In the genomic region with DNA sequence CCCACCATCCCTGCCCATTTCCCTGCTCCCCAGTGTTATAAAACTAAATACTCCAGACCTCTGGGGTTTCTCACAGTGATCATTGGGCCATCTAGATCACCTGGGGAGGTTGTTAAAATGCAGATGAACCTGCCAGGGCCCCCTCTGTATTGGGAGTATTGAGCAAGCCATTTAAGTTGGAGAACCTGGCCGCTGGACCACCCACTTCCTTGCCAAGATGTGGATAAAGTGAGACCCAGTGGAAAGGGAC, we compare ENCODE assay signal across 10 cellular contexts. TPM values are rescaled to one million over a fixed set of nuclear protein-coding genes. Genes with fewer than 3 reads are reported as not detected.
A peak's percentile ranks its signal among the peaks of the same experiment; 100 is the strongest.
DNase-seq lines count a peak whose midpoint lies in the region; ATAC-seq and TF ChIP-seq lines count a peak whose summit lies in the region.
"Had no signal": no experiment of that assay in that cellular context is flagged by ENCODE, and none has a peak within 500 bp of the region (broad histone marks: within the 10 kb centered on the region; RNA-seq: fewer than 3 reads in every experiment).

No MANE protein-coding gene starts in this region.

- no peak for TF ChIP-seq POLR2A in breast epithelium (IDR thresholded peaks at IDR 0.05)
- TF ChIP-seq POLR2A in upper lobe of left lung (IDR thresholded peaks at IDR 0.05): peak in 1 of 4 donors; percentile 5

- DNase-seq in activated naive CD4-positive, alpha-beta T cell treated with anti-CD3 and anti-CD28 coated beads for 36 hours: no peak
- no peak for DNase-seq in activated naive CD4-positive, alpha-beta T cell treated with anti-CD3 and anti-CD28 coated beads, Interleukin-2, amount 50 U/mL, for 16 hours
- DNase-seq in breast epithelium (ENCODE audit: low spot score in 2 of 2): no peak
- DNase-seq in lung (ENCODE audit: low spot score): no peak
- no peak for DNase-seq in upper lobe of left lung
- DNase-seq: stimulated activated naive CD8-positive, alpha-beta T cell treated with anti-CD3 and anti-CD28 coated beads, Interleukin-15, amount 100 ng/mL, for 72 hours had no signal

- intact Hi-C loops in activated naive CD4-positive, alpha-beta T cell treated with anti-CD3 and anti-CD28 coated beads for 36 hours (cut with micrococcal nuclease): no loop called here
- intact Hi-C loops in breast epithelium (cut with DNase I; ENCODE audit: low total_unique reads): loop anchor here (5.0 kb wide), 1 partner anchor 34 kb away; no protein-coding TSS in a partner anchor

- H3K27ac ChIP-seq in breast epithelium (peak overlapping the region; percentile 77 to 88), lung (ENCODE audit: low read depth in 1 of 2, low read length in 1 of 2) (peak overlapping the region; percentile 86 to 97), upper lobe of left lung (peak overlapping the region; percentile 92 to 98 (median 94))

- peaks cover 48% of the 10 kb centered on the region for H3K27me3 Mint-ChIP-seq in activated naive CD4-positive, alpha-beta T cell treated with anti-CD3 and anti-CD28 coated beads for 36 hours (ENCODE audit: low read depth)

- no peak overlapping the region for H3K27ac Mint-ChIP-seq in activated naive CD4-positive, alpha-beta T cell treated with anti-CD3 and anti-CD28 coated beads for 36 hours
- H3K27ac Mint-ChIP-seq: stimulated activated naive CD8-positive, alpha-beta T cell treated with anti-CD3 and anti-CD28 coated beads, Interleukin-15, amount 100 ng/mL, for 72 hours had no signal

- H3K27me3 ChIP-seq in breast epithelium (no peaks in the 10 kb centered on the region), lung (ENCODE audit: control insufficient read depth, insufficient read depth) (no peaks in the 10 kb centered on the region), upper lobe of left lung (no peaks in the 10 kb centered on the region)

- 43 to 60% methylated on average over 1 of the region's 1 CpG for WGBS in lung, 2 donors
- 46% methylated on average over 1 of the region's 1 CpG; no CpG with 5 or more reads in 1 of the 2 donors for WGBS in upper lobe of left lung, 2 donors

- peaks cover 26% of the 10 kb centered on the region for H3K4me1 Mint-ChIP-seq in activated naive CD4-positive, alpha-beta T cell treated with anti-CD3 and anti-CD28 coated beads for 36 hours (ENCODE audit: low read depth)

- CTCF ChIA-PET in activated naive CD4-positive, alpha-beta T cell treated with anti-CD3 and anti-CD28 coated beads for 36 hours (lab: Charles Lee): interaction anchor here (1.0 to 11.2 kb wide), 4 partner anchors 12 to 56 kb away, joined by 3 to 330 read pairs (median 162); no protein-coding TSS in a partner anchor

- peak overlapping the region; percentile 73 to 91 (median 73) for H3K4me3 ChIP-seq in breast epithelium
- H3K4me3 ChIP-seq in lung: peak overlapping the region; percentile 94
- H3K4me3 ChIP-seq in upper lobe of left lung: peak overlapping the region; percentile 68 to 85 (median 71)

- H3K36me3 ChIP-seq in breast epithelium (no peaks in the 10 kb centered on the region), lung (ENCODE audit: control insufficient read depth in 2 of 2, insufficient read depth in 2 of 2, low read length in 2 of 2) (no peaks in the 10 kb centered on the region), upper lobe of left lung (peaks cover 0 to 14% (median 0%) of the 10 kb centered on the region in 4 donors)

- H3K4me1 ChIP-seq in breast epithelium: peaks cover 5 to 20% of the 10 kb centered on the region in 2 donors
- H3K4me1 ChIP-seq in lung (ENCODE audit: control insufficient read depth in 2 of 2, insufficient read depth in 2 of 2, low read length in 2 of 2): peaks cover 0 to 10% of the 10 kb centered on the region in 2 donors
- H3K4me1 ChIP-seq in upper lobe of left lung: peaks cover 50 to 84% (median 59%) of the 10 kb centered on the region in 4 donors

- no peak for TF ChIP-seq EP300 in upper lobe of left lung (IDR thresholded peaks at IDR 0.05)

- no peaks in the 10 kb centered on the region for H3K9me3 Mint-ChIP-seq in activated naive CD4-positive, alpha-beta T cell treated with anti-CD3 and anti-CD28 coated beads for 36 hours
- H3K9me3 Mint-ChIP-seq: stimulated activated naive CD8-positive, alpha-beta T cell treated with anti-CD3 and anti-CD28 coated beads, Interleukin-15, amount 100 ng/mL, for 72 hours had no signal

- H3K36me3 Mint-ChIP-seq in activated naive CD4-positive, alpha-beta T cell treated with anti-CD3 and anti-CD28 coated beads for 36 hours (ENCODE audit: low read depth): no peaks in the 10 kb centered on the region

- H3K9me3 ChIP-seq in breast epithelium: no peaks in the 10 kb centered on the region
- no peaks in the 10 kb centered on the region for H3K9me3 ChIP-seq in lung (ENCODE audit: control insufficient read depth in 2 of 2, insufficient read depth in 1 of 2, low read length in 1 of 2)
- H3K9me3 ChIP-seq in upper lobe of left lung: no peaks in the 10 kb centered on the region

- no peak for TF ChIP-seq CTCF in breast epithelium (IDR thresholded peaks at IDR 0.05)
- no peak for TF ChIP-seq CTCF in lung (IDR thresholded peaks at IDR 0.05; ENCODE audit: control extremely low read depth, extremely low read depth)
- no peak for TF ChIP-seq CTCF in upper lobe of left lung (IDR thresholded peaks at IDR 0.05)

- no peak for ATAC-seq in lung (ENCODE audit: insufficient read depth, low FRiP score)
- no peak for ATAC-seq in upper lobe of left lung (ENCODE audit: low FRiP score in 2 of 2)
- ATAC-seq in HG03025 (IDR thresholded peaks at IDR 0.05; ENCODE audit: low FRiP score, unreplicated experiment): no peak
- no peak for ATAC-seq in HG03460 (IDR thresholded peaks at IDR 0.05; ENCODE audit: unreplicated experiment)
- ATAC-seq in HG02840 (IDR thresholded peaks at IDR 0.05; ENCODE audit: low FRiP score, unreplicated experiment): no peak
- ATAC-seq: stimulated activated naive CD8-positive, alpha-beta T cell treated with anti-CD3 and anti-CD28 coated beads, Interleukin-15, amount 100 ng/mL, for 72 hours had no signal

- peak overlapping the region; percentile 85 for H3K4me3 Mint-ChIP-seq in activated naive CD4-positive, alpha-beta T cell treated with anti-CD3 and anti-CD28 coated beads for 36 hours

RNA-seq across cellular contexts. Expression of a gene that starts 1.5 kb away (rescaled TPM):
- total RNA-seq in activated naive CD4-positive, alpha-beta T cell treated with anti-CD3 and anti-CD28 coated beads for 36 hours: 1 to 10 TPM; 1.8 to 2.4 TPM
- total RNA-seq in breast epithelium: 100 to 1,000 TPM; 156 to 407 (median 270) TPM
- 100 to 1,000 TPM; 251 to 389 TPM for total RNA-seq in lung
- 100 to 1,000 TPM; 299 to 824 TPM for polyA plus RNA-seq in lung
- total RNA-seq in upper lobe of left lung: 100 to 1,000 TPM; 226 to 911 (median 570) TPM

RNA-seq across cellular contexts. Expression of a gene that starts 31.1 kb away (rescaled TPM):
- total RNA-seq in activated naive CD4-positive, alpha-beta T cell treated with anti-CD3 and anti-CD28 coated beads for 36 hours: not detected
- total RNA-seq in breast epithelium: 1 to 10 TPM in 1 of 3 donors, not detected in 2; 5.3 TPM
- total RNA-seq in lung: 10 to 100 TPM; 14.4 to 18.8 TPM
- polyA plus RNA-seq in lung: 10 to 100 TPM; 21.0 to 51.8 TPM
- 10 to 100 TPM in 4 of 6 donors, 1 to 10 TPM in 2; 1.9 to 24.3 (median 13.5) TPM for total RNA-seq in upper lobe of left lung
- total RNA-seq: SK-MEL-5 had no signal

Comparison
In these comparisons a context has a peak if more than half of its experiments do, and no peak if none do; other contexts are left out.
1. RNA of a gene that starts 1.5 kb away (total RNA-seq): 226 to 911 TPM in upper lobe of left lung, 251 to 389 TPM in lung and 156 to 407 TPM in breast epithelium; 1.8 to 2.4 TPM in activated naive CD4-positive, alpha-beta T cell treated with anti-CD3 and anti-CD28 coated beads for 36 hours; every median in the first group is over 10 times any median in the second.
2. Peak in every context shown above with its lines, with median percentiles within 50 percentile points of each other: H3K27ac ChIP-seq and H3K4me3 ChIP-seq.